ENCODE assay signal across 17 cellular contexts in the genomic region with DNA sequence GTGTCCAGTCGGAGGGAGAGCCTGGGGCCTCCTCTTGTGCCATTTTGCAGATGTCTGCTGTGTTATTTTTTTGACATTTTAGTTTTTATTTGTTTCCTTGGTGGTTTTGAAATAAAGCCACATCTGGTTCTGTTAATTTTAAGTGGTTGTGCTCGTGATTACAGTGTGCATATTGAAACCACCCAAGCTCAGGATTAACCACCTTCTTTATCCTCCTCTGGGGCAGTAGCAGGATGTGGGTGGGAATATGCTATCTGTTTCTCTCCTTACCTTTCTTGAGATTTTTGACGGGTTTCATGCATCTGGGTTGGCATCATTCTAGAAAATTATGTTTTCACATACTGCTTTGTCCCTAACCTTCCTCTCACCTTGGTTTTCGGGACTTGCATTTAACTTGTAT. TPM values are rescaled to one million over a fixed set of nuclear protein-coding genes. Genes with fewer than 3 reads are reported as not detected.
DNase-seq lines count a peak whose midpoint lies in the region; ATAC-seq and TF ChIP-seq lines count a peak whose summit lies in the region.
"Had no signal": no experiment of that assay in that cellular context is flagged by ENCODE, and none has a peak within 500 bp of the region (broad histone marks: within the 10 kb centered on the region; RNA-seq: fewer than 3 reads in every experiment).

No MANE protein-coding gene starts in this region.

- peak overlapping the region; percentile 54 for H3K27ac Mint-ChIP-seq in activated CD8-positive, alpha-beta T cell treated with anti-CD3 and anti-CD28 coated beads, Interleukin-2, amount 10 ng/mL, durations not matched to agents 7 days and 5 days
- no peak overlapping the region for H3K27ac Mint-ChIP-seq in activated CD8-positive, alpha-beta T cell treated with anti-CD3 and anti-CD28 coated beads for 36 hours
- no peak overlapping the region for H3K27ac Mint-ChIP-seq in stimulated activated naive CD8-positive, alpha-beta T cell treated with anti-CD3 and anti-CD28 coated beads, Interleukin-15, amount 100 ng/mL, for 72 hours
- H3K27ac Mint-ChIP-seq in T-helper 2 cell treated with Interferon-gamma antibody and Interleukin-4, amounts not matched to agents 5 μg/mL and 100 μg/mL, for 36 hours: peak overlapping the region; percentile 38
- H3K27ac Mint-ChIP-seq: CD4-positive, alpha-beta memory T cell; HFFc6 had no signal

- intact Hi-C loops in activated CD8-positive, alpha-beta T cell treated with anti-CD3 and anti-CD28 coated beads for 36 hours (cut with micrococcal nuclease): no loop called here

- H3K36me3 Mint-ChIP-seq in activated CD8-positive, alpha-beta T cell treated with anti-CD3 and anti-CD28 coated beads, Interleukin-2, amount 10 ng/mL, durations not matched to agents 7 days and 5 days (ENCODE audit: low read depth): peaks cover 30% of the 10 kb centered on the region
- H3K36me3 Mint-ChIP-seq in activated CD8-positive, alpha-beta T cell treated with anti-CD3 and anti-CD28 coated beads for 36 hours (ENCODE audit: low read depth): no peaks in the 10 kb centered on the region
- peaks cover 27% of the 10 kb centered on the region for H3K36me3 Mint-ChIP-seq in T-helper 2 cell treated with Interferon-gamma antibody and Interleukin-4, amounts not matched to agents 5 μg/mL and 100 μg/mL, for 36 hours (ENCODE audit: low read depth)
- H3K36me3 Mint-ChIP-seq: CD4-positive, alpha-beta memory T cell had no signal

- DNase-seq in activated CD8-positive, alpha-beta T cell treated with anti-CD3 and anti-CD28 coated beads, Interleukin-2, amount 10 ng/mL, durations not matched to agents 7 days and 5 days: no peak
- no peak for DNase-seq in activated CD8-positive, alpha-beta T cell treated with anti-CD3 and anti-CD28 coated beads for 36 hours
- DNase-seq in stimulated activated naive CD8-positive, alpha-beta T cell treated with anti-CD3 and anti-CD28 coated beads, Interleukin-15, amount 100 ng/mL, for 72 hours: no peak
- DNase-seq in stimulated activated naive CD8-positive, alpha-beta T cell treated with anti-CD3 and anti-CD28 coated beads, Interleukin-15, Interleukin-2, amounts not matched to agents 100 U/mL and 50 U/mL, for 24 hours: no peak
- DNase-seq in T-helper 2 cell treated with Interferon-gamma antibody and Interleukin-4, amounts not matched to agents 5 μg/mL and 100 μg/mL, for 36 hours (ENCODE audit: low spot score): peak; percentile 5
- DNase-seq in SHP77 (lab: John Stamatoyannopoulos, UW): no peak
- no peak for DNase-seq in activated T-cell treated with anti-CD3 and anti-CD28 coated beads, Interleukin-2, amount 50 U/mL, for 48 hours
- DNase-seq: C1 segment of cervical spinal cord; Calu3; CD4-positive, alpha-beta memory T cell; COR-L47; DMS53; DMS79 treated with DMSO at 0.1 percent for 48 hours; GOT3; HFFc6 had no signal

- CTCF ChIA-PET in activated CD8-positive, alpha-beta T cell treated with anti-CD3 and anti-CD28 coated beads, Interleukin-2, amount 10 ng/mL, durations not matched to agents 7 days and 5 days (lab: Charles Lee): no interaction called here
- CTCF ChIA-PET in activated CD8-positive, alpha-beta T cell treated with anti-CD3 and anti-CD28 coated beads for 36 hours (lab: Charles Lee): no interaction called here

- peak overlapping the region; percentile 15 for H3K4me3 Mint-ChIP-seq in activated CD8-positive, alpha-beta T cell treated with anti-CD3 and anti-CD28 coated beads, Interleukin-2, amount 10 ng/mL, durations not matched to agents 7 days and 5 days
- no peak overlapping the region for H3K4me3 Mint-ChIP-seq in activated CD8-positive, alpha-beta T cell treated with anti-CD3 and anti-CD28 coated beads for 36 hours
- H3K4me3 Mint-ChIP-seq in stimulated activated naive CD8-positive, alpha-beta T cell treated with anti-CD3 and anti-CD28 coated beads, Interleukin-15, amount 100 ng/mL, for 72 hours: no peak overlapping the region
- H3K4me3 Mint-ChIP-seq in T-helper 2 cell treated with Interferon-gamma antibody and Interleukin-4, amounts not matched to agents 5 μg/mL and 100 μg/mL, for 36 hours: peak overlapping the region; percentile 63
- H3K4me3 Mint-ChIP-seq: CD4-positive, alpha-beta memory T cell; HFFc6 had no signal

- POLR2A ChIA-PET in activated CD8-positive, alpha-beta T cell treated with anti-CD3 and anti-CD28 coated beads, Interleukin-2, amount 10 ng/mL, durations not matched to agents 7 days and 5 days (lab: Charles Lee): no interaction called here
- POLR2A ChIA-PET in activated CD8-positive, alpha-beta T cell treated with anti-CD3 and anti-CD28 coated beads for 36 hours (lab: Charles Lee): no interaction called here

- H3K4me1 Mint-ChIP-seq in activated CD8-positive, alpha-beta T cell treated with anti-CD3 and anti-CD28 coated beads, Interleukin-2, amount 10 ng/mL, durations not matched to agents 7 days and 5 days (ENCODE audit: low read depth): peaks cover 65% of the 10 kb centered on the region
- peaks cover 25% of the 10 kb centered on the region for H3K4me1 Mint-ChIP-seq in activated CD8-positive, alpha-beta T cell treated with anti-CD3 and anti-CD28 coated beads for 36 hours (ENCODE audit: low read depth)
- H3K4me1 Mint-ChIP-seq in stimulated activated naive CD8-positive, alpha-beta T cell treated with anti-CD3 and anti-CD28 coated beads, Interleukin-15, amount 100 ng/mL, for 72 hours: peaks cover 30% of the 10 kb centered on the region
- H3K4me1 Mint-ChIP-seq in T-helper 2 cell treated with Interferon-gamma antibody and Interleukin-4, amounts not matched to agents 5 μg/mL and 100 μg/mL, for 36 hours (ENCODE audit: low read depth): peaks cover 65% of the 10 kb centered on the region

- no peak for TF ChIP-seq CTCF in activated CD8-positive, alpha-beta T cell treated with anti-CD3 and anti-CD28 coated beads for 36 hours (IDR thresholded peaks at IDR 0.05)

- peaks cover 7% of the 10 kb centered on the region for H3K9me3 Mint-ChIP-seq in activated CD8-positive, alpha-beta T cell treated with anti-CD3 and anti-CD28 coated beads, Interleukin-2, amount 10 ng/mL, durations not matched to agents 7 days and 5 days (ENCODE audit: insufficient read depth)
- H3K9me3 Mint-ChIP-seq in activated CD8-positive, alpha-beta T cell treated with anti-CD3 and anti-CD28 coated beads for 36 hours: no peaks in the 10 kb centered on the region
- H3K9me3 Mint-ChIP-seq in stimulated activated naive CD8-positive, alpha-beta T cell treated with anti-CD3 and anti-CD28 coated beads, Interleukin-15, amount 100 ng/mL, for 72 hours: peaks cover 9 to 12% of the 10 kb centered on the region in 2 donors
- peaks cover 13% of the 10 kb centered on the region for H3K9me3 Mint-ChIP-seq in T-helper 2 cell treated with Interferon-gamma antibody and Interleukin-4, amounts not matched to agents 5 μg/mL and 100 μg/mL, for 36 hours
- H3K9me3 Mint-ChIP-seq: CD4-positive, alpha-beta memory T cell had no signal

- no peaks in the 10 kb centered on the region for H3K27me3 Mint-ChIP-seq in activated CD8-positive, alpha-beta T cell treated with anti-CD3 and anti-CD28 coated beads, Interleukin-2, amount 10 ng/mL, durations not matched to agents 7 days and 5 days (ENCODE audit: low read depth)
- H3K27me3 Mint-ChIP-seq in activated CD8-positive, alpha-beta T cell treated with anti-CD3 and anti-CD28 coated beads for 36 hours: no peaks in the 10 kb centered on the region
- no peaks in the 10 kb centered on the region for H3K27me3 Mint-ChIP-seq in stimulated activated naive CD8-positive, alpha-beta T cell treated with anti-CD3 and anti-CD28 coated beads, Interleukin-15, amount 100 ng/mL, for 72 hours
- H3K27me3 Mint-ChIP-seq in T-helper 2 cell treated with Interferon-gamma antibody and Interleukin-4, amounts not matched to agents 5 μg/mL and 100 μg/mL, for 36 hours (ENCODE audit: low read depth): no peaks in the 10 kb centered on the region
- H3K27me3 Mint-ChIP-seq: CD4-positive, alpha-beta memory T cell had no signal

- no peak for ATAC-seq in activated CD8-positive, alpha-beta T cell treated with anti-CD3 and anti-CD28 coated beads, Interleukin-2, amount 10 ng/mL, durations not matched to agents 7 days and 5 days
- no peak for ATAC-seq in activated CD8-positive, alpha-beta T cell treated with anti-CD3 and anti-CD28 coated beads for 36 hours
- ATAC-seq in stimulated activated naive CD8-positive, alpha-beta T cell treated with anti-CD3 and anti-CD28 coated beads, Interleukin-15, amount 100 ng/mL, for 72 hours: peak; percentile 48
- ATAC-seq in stimulated activated naive CD8-positive, alpha-beta T cell treated with anti-CD3 and anti-CD28 coated beads, Interleukin-15, Interleukin-2, amounts not matched to agents 100 U/mL and 50 U/mL, for 24 hours: no peak

RNA-seq across cellular contexts. Expression of a gene that starts 20.2 kb away (rescaled TPM):
- total RNA-seq in activated CD8-positive, alpha-beta T cell treated with anti-CD3 and anti-CD28 coated beads, Interleukin-2, amount 10 ng/mL, durations not matched to agents 7 days and 5 days: under 1 TPM; 0.37 to 0.42 TPM
- total RNA-seq in activated CD8-positive, alpha-beta T cell treated with anti-CD3 and anti-CD28 coated beads for 36 hours: not detected
- total RNA-seq: A172; A673; Calu3; CD4-positive, alpha-beta memory T cell; HFFc6 had no signal

Comparison
In these comparisons a context has a peak if more than half of its experiments do, and no peak if none do; other contexts are left out.
1. H3K27ac Mint-ChIP-seq: peak in activated CD8-positive, alpha-beta T cell treated with anti-CD3 and anti-CD28 coated beads, Interleukin-2, amount 10 ng/mL, durations not matched to agents 7 days and 5 days (single experiment) and T-helper 2 cell treated with Interferon-gamma antibody and Interleukin-4, amounts not matched to agents 5 μg/mL and 100 μg/mL, for 36 hours (single experiment); none in activated CD8-positive, alpha-beta T cell treated with anti-CD3 and anti-CD28 coated beads for 36 hours (single experiment) and stimulated activated naive CD8-positive, alpha-beta T cell treated with anti-CD3 and anti-CD28 coated beads, Interleukin-15, amount 100 ng/mL, for 72 hours (0 of 2).
2. H3K4me3 Mint-ChIP-seq: peak in activated CD8-positive, alpha-beta T cell treated with anti-CD3 and anti-CD28 coated beads, Interleukin-2, amount 10 ng/mL, durations not matched to agents 7 days and 5 days (single experiment) and T-helper 2 cell treated with Interferon-gamma antibody and Interleukin-4, amounts not matched to agents 5 μg/mL and 100 μg/mL, for 36 hours (single experiment); none in activated CD8-positive, alpha-beta T cell treated with anti-CD3 and anti-CD28 coated beads for 36 hours (single experiment) and stimulated activated naive CD8-positive, alpha-beta T cell treated with anti-CD3 and anti-CD28 coated beads, Interleukin-15, amount 100 ng/mL, for 72 hours (0 of 2).